8 cellular contexts compared by ENCODE assay signal in the genomic region with DNA sequence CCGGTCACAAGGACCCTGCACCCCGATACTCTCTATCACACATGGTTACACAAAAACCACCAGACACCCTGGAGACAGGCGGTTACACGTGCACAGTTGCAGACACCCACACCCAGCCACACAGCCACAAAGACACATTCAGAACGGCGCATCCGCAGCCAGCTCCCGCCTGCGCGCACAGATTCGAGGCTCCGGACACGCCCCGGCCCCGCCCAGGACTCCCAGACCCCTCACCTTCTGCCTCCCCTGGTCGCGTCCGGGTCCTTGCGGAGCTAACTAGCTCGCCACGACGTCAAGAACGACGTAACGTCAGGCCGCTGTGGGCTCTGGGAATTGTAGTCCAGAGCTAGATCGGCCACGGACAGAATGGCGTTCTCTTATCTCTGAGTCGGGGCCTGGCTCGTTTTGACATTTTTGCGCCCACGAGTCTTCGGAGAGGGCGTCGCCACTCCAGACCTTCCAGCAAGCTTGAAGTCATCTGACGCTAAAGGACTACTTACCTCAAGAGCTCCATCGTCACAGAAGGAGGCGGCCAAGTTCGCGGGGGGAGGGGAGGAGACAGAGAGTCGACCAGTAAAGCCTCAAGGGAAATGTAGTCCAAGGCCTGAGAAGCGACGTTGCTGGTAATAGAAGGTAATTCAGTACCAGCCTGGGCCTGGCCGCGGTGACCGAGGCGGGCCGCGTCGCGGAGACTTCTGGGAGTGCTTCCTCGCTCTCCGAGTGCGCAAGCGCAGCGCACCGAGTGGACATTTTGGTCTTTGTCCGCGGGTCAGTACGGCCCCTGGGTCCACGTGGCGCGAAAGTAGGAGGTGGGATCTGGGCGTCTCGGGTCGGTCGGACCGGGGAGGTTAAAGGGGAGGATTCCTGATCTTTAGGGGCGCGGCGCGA. TPM values are rescaled to one million over a fixed set of nuclear protein-coding genes. Genes with fewer than 3 reads are reported as not detected.
A peak's percentile ranks its signal among the peaks of the same experiment; 100 is the strongest.
DNase-seq lines count a peak whose midpoint lies in the region; TF ChIP-seq lines count a peak whose summit lies in the region.

A gene (plus strand): TSS at position 719 of the 888 bp plus-strand sequence. CDS start 21,335 bp downstream, outside the sequence.
A gene (minus strand): TSS at position 278 of the 888 bp plus-strand sequence. CDS start 12,680 bp downstream, outside the sequence.

- H3K27me3 ChIP-seq in GM06990 (replicated peaks; ENCODE audit: control insufficient read depth, insufficient read depth, low read length) = no peaks in the 10 kb centered on the region
- H3K27me3 ChIP-seq in SJSA1 (replicated peaks) = no peaks in the 10 kb centered on the region

- TF ChIP-seq CTCF in GM06990 (IDR thresholded peaks at IDR 0.05; ENCODE audit: insufficient read depth, low read length, poor library complexity, severe bottlenecking) (no peak), HFFc6 (IDR thresholded peaks at IDR 0.05) (peak; percentile 41; the same call in 1 of the 2 replicates)

- peaks cover 4% of the 10 kb centered on the region; the same call in 1 of the 2 replicates for H3K9me3 Mint-ChIP-seq in HFFc6
- H3K9me3 Mint-ChIP-seq in activated naive CD4-positive, alpha-beta T cell treated with anti-CD3 and anti-CD28 coated beads for 36 hours = peaks cover 4% of the 10 kb centered on the region

- H3K4me3 Mint-ChIP-seq in HFFc6 = no peak within 1 kb of the TSS
- no peak within 1 kb of the TSS for H3K4me3 Mint-ChIP-seq in activated naive CD4-positive, alpha-beta T cell treated with anti-CD3 and anti-CD28 coated beads for 36 hours

- H3K4me1 Mint-ChIP-seq in HFFc6 (ENCODE audit: low read depth) = peaks cover 17% of the 10 kb centered on the region
- H3K4me1 Mint-ChIP-seq in activated naive CD4-positive, alpha-beta T cell treated with anti-CD3 and anti-CD28 coated beads for 36 hours (ENCODE audit: low read depth) = peaks cover 27% of the 10 kb centered on the region

- H3K36me3 Mint-ChIP-seq in HFFc6 (ENCODE audit: low read depth) = peaks cover 25% of the 10 kb centered on the region
- peaks cover 15% of the 10 kb centered on the region for H3K36me3 Mint-ChIP-seq in activated naive CD4-positive, alpha-beta T cell treated with anti-CD3 and anti-CD28 coated beads for 36 hours (ENCODE audit: low read depth)

- H3K4me3 ChIP-seq in GM06990 (replicated peaks; ENCODE audit: low read depth, low read length) (peak within 1 kb of the TSS; percentile 84), SJSA1 (peak within 1 kb of the TSS; percentile 58)

- H3K36me3 ChIP-seq in GM06990 (ENCODE audit: control insufficient read depth, insufficient read depth, low read length) (no peaks in the 10 kb centered on the region; the same call in 1 of the 2 replicates), SJSA1 (peaks cover 17% of the 10 kb centered on the region)

- CTCF ChIA-PET in activated naive CD4-positive, alpha-beta T cell treated with anti-CD3 and anti-CD28 coated beads for 36 hours (lab: Charles Lee) = interaction anchor here (0.6 to 1.2 kb wide), 5 partner anchors 9 to 199 kb away, joined by 3 to 4 read pairs (median 3); no protein-coding TSS in a partner anchor

- H3K27ac ChIP-seq in SJSA1 = peak within 1 kb of the TSS; percentile 84

- H3K27ac Mint-ChIP-seq in HFFc6 = no peak within 1 kb of the TSS
- no peak within 1 kb of the TSS for H3K27ac Mint-ChIP-seq in activated naive CD4-positive, alpha-beta T cell treated with anti-CD3 and anti-CD28 coated beads for 36 hours

- H3K9me3 ChIP-seq in SJSA1 (replicated peaks) = no peaks in the 10 kb centered on the region

- intact Hi-C loops in activated naive CD4-positive, alpha-beta T cell treated with anti-CD3 and anti-CD28 coated beads for 36 hours (cut with micrococcal nuclease) = loop anchor here (1.0 to 10.0 kb wide), 15 partner anchors 73 to 1250 kb away; a partner anchor contains a TSS

- no peaks in the 10 kb centered on the region for H3K27me3 Mint-ChIP-seq in HFFc6 (ENCODE audit: insufficient read depth)
- no peaks in the 10 kb centered on the region for H3K27me3 Mint-ChIP-seq in activated naive CD4-positive, alpha-beta T cell treated with anti-CD3 and anti-CD28 coated beads for 36 hours (ENCODE audit: low read depth)

- peaks cover 9% of the 10 kb centered on the region for H3K4me1 ChIP-seq in SJSA1 (replicated peaks)

- DNase-seq in GM06990 (ENCODE audit: extremely low read depth, insufficient read length) (peak; percentile 99), HFFc6 (peak; percentile 99), NAMALWA (ENCODE audit: low spot score) (peak; percentile 99), SJSA1 (ENCODE audit: low read depth in 1 of 2, low spot score in 2 of 2) (peak; percentile 98 to 99), globus pallidus (ENCODE audit: low spot score) (peak; percentile 99), non-pigmented ciliary epithelial cell (ENCODE audit: low read depth) (peak; percentile 93), superior temporal gyrus (ENCODE audit: extremely low spot score) (peak; percentile 99)
- peak; percentile 98 for DNase-seq in activated naive CD4-positive, alpha-beta T cell treated with anti-CD3 and anti-CD28 coated beads for 36 hours

RNA-seq across cellular contexts. Expression of the first gene that starts in this region (rescaled TPM):
- 10 to 100 TPM; 49.7 to 58.2 (median 56.6) TPM for total RNA-seq in HFFc6 (2021; fragmentation: NEBNext Ultra II Directional; extraction: Animal tissue kit (Norgen Biotek cat#: 25700))
- 125 and 135 TPM in 2 replicates for total RNA-seq in SJSA1 (2014; rRNA removed; shearing (Covaris generic))
- 10 to 100 TPM; 78.2 to 79.2 TPM for total RNA-seq in activated naive CD4-positive, alpha-beta T cell treated with anti-CD3 and anti-CD28 coated beads for 36 hours

RNA-seq across cellular contexts. Expression of the second gene that starts in this region (rescaled TPM):
- total RNA-seq in HFFc6 (2021; fragmentation: NEBNext Ultra II Directional; extraction: Animal tissue kit (Norgen Biotek cat#: 25700)) = 1 to 10 TPM; 2.7 to 3.7 (median 3.1) TPM
- total RNA-seq in SJSA1 (2014; rRNA removed; shearing (Covaris generic)) = 2.4 and 17.9 TPM in 2 replicates
- total RNA-seq in activated naive CD4-positive, alpha-beta T cell treated with anti-CD3 and anti-CD28 coated beads for 36 hours = 1 to 10 TPM; 2.0 to 2.2 TPM

Comparison
In these comparisons a context has a peak if more than half of its experiments do, and no peak if none do; other contexts are left out.
1. Peak in every context shown above with its lines: DNase-seq, H3K4me3 ChIP-seq and H3K27ac ChIP-seq.